In the genomic region with DNA sequence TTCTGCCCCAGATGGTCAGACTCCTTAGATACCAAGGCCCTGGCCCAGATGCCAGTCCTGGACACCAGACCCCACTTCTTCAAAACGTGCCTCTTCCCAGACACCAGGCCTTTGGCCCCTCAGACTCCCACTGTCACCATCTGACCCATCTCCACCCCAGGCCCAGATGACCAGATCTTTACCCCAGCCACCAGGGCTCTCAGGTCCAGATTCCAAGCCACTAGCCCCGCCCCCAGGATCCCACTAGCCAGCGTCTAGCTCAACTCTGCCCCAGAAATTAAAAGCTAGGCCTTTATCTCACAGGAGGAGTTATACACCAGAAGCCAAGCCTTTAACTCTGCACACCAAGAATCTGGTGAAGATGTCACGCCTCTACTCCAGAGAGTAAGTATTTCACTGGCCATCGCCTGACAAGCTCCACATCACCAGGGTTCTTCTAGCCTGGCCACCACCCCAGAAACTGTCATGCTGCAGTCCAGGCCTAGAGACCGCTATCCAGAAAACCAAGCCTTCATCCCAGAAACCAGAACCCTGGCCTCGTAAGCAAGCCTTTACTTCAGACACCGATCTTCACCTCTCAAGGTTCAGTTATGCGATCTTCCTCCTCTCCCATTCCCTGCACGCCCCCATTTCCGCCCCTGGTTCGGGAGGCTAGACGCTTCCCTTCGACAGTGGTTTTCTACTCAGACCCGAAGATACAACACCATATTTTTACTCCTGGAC, we compare ENCODE assay signal across 8 cellular contexts. TPM values are rescaled to one million over a fixed set of nuclear protein-coding genes. Genes with fewer than 3 reads are reported as not detected.
DNase-seq lines count a peak whose midpoint lies in the region; ATAC-seq and TF ChIP-seq lines count a peak whose summit lies in the region.

No MANE protein-coding gene starts in this region.

- no peaks in the 10 kb centered on the region for H3F3A ChIP-seq in PC-3 (ENCODE audit: low read length, unreplicated experiment)

- H3K9me2 ChIP-seq in PC-3 (replicated peaks; ENCODE audit: low read length) = no peaks in the 10 kb centered on the region

- H4K8ac ChIP-seq in neuronal stem cell (ENCODE audit: low read depth, low read length) = peak overlapping the region; percentile 3

- no peak overlapping the region for H3K14ac ChIP-seq in neuronal stem cell (ENCODE audit: low read length)

- no peak for TF ChIP-seq CTCF in PC-3 (conservative IDR thresholded peaks at IDR 0.05; ENCODE audit: low read depth, low read length)
- TF ChIP-seq CTCF in endothelial cell (IDR thresholded peaks at IDR 0.05; ENCODE audit: unreplicated experiment) = no peak

- H3K4me2 ChIP-seq in PC-3 (ENCODE audit: low read length) = peak overlapping the region; percentile 95
- H3K4me2 ChIP-seq in neuronal stem cell (ENCODE audit: insufficient read depth, low read length, poor library complexity, severe bottlenecking) = peak overlapping the region; percentile 85

- peaks cover 14 to 41% (median 33%) of the 10 kb centered on the region in 4 donors for H3K4me1 Mint-ChIP-seq in CD4-positive, alpha-beta memory T cell
- peaks cover 33% of the 10 kb centered on the region for H3K4me1 Mint-ChIP-seq in endothelial cell (ENCODE audit: unreplicated experiment)

- H2BK120ac ChIP-seq in neuronal stem cell (ENCODE audit: low read depth, low read length) = no peak overlapping the region

- H2BK5ac ChIP-seq in neuronal stem cell (ENCODE audit: low read length) = no peak overlapping the region

- H3K4me3 ChIP-seq in CD4-positive, alpha-beta memory T cell (ENCODE audit: low read length in 2 of 2) = peak overlapping the region; percentile 81 to 96
- H3K4me3 ChIP-seq in PC-3 (ENCODE audit: low read length) (peak overlapping the region; percentile 87), neuronal stem cell (ENCODE audit: low read length in 2 of 2) (peak overlapping the region; percentile 89 to 92)

- H3K36me3 Mint-ChIP-seq in CD4-positive, alpha-beta memory T cell = peaks cover 4 to 30% of the 10 kb centered on the region in 2 donors
- H3K36me3 Mint-ChIP-seq in endothelial cell (ENCODE audit: low read depth, unreplicated experiment) = peaks cover 20% of the 10 kb centered on the region

- no peaks in the 10 kb centered on the region for H3K9me3 ChIP-seq in CD4-positive, alpha-beta memory T cell (ENCODE audit: control insufficient read depth in 1 of 2, low read length in 2 of 2)
- H3K9me3 ChIP-seq in PC-3 (ENCODE audit: low read length) = no peaks in the 10 kb centered on the region
- H3K9me3 ChIP-seq in neuronal stem cell (replicated peaks in 1 of 2; ENCODE audit: control insufficient read depth in 2 of 2, insufficient read depth in 1 of 2, low read depth in 1 of 2, low read length in 2 of 2) = no peaks in the 10 kb centered on the region

- POLR2A ChIA-PET in CD4-positive, alpha-beta memory T cell (lab: Charles Lee; ENCODE audit: partially characterized antibody) = interaction anchor here (0.7 to 2.8 kb wide), 20 partner anchors 8 to 816 kb away, joined by 3 to 15 read pairs (median 6); a partner anchor contains a TSS
- POLR2A ChIA-PET in PC-3 (lab: Charles Lee; ENCODE audit: unreplicated experiment) = interaction anchor here (0.5 to 1.8 kb wide), 3 partner anchors 60 to 151 kb away, joined by 3 to 48 read pairs (median 4); no protein-coding TSS in a partner anchor

- H3K79me1 ChIP-seq in neuronal stem cell (ENCODE audit: low read depth, low read length) = peaks cover 41% of the 10 kb centered on the region

- peak overlapping the region; percentile 43; the same call in 1 of the 2 replicates for H2AFZ ChIP-seq in PC-3 (ENCODE audit: low read length)
- peak overlapping the region; percentile 82 for H2AFZ ChIP-seq in neuronal stem cell (ENCODE audit: low read length)

- H3K36me3 ChIP-seq in CD4-positive, alpha-beta memory T cell (ENCODE audit: insufficient read depth, low read length) = peaks cover 26% of the 10 kb centered on the region
- H3K36me3 ChIP-seq in PC-3 (ENCODE audit: low read depth, low read length) (peaks cover 13% of the 10 kb centered on the region; the same call in 1 of the 2 replicates), neuronal stem cell (replicated peaks in 1 of 2; ENCODE audit: control insufficient read depth in 2 of 2, insufficient read depth in 2 of 2, low read length in 2 of 2) (peaks cover 9 to 33% of the 10 kb centered on the region in 2 donors)

- peak overlapping the region; percentile 95 to 99 (median 96) for H3K4me3 Mint-ChIP-seq in CD4-positive, alpha-beta memory T cell
- peak overlapping the region; percentile 100 for H3K4me3 Mint-ChIP-seq in endothelial cell (ENCODE audit: unreplicated experiment)

- H3K4ac ChIP-seq in neuronal stem cell (ENCODE audit: low read length) = no peak overlapping the region

- peak overlapping the region; percentile 92 to 100 (median 99) for H3K27ac Mint-ChIP-seq in CD4-positive, alpha-beta memory T cell
- H3K27ac Mint-ChIP-seq in endothelial cell (ENCODE audit: unreplicated experiment) = peak overlapping the region; percentile 100

- peak overlapping the region; percentile 94 for H3K27ac ChIP-seq in CD4-positive, alpha-beta memory T cell (ENCODE audit: low read depth, low read length)
- no peak overlapping the region for H3K27ac ChIP-seq in PC-3 (ENCODE audit: low read length)
- no peak overlapping the region for H3K27ac ChIP-seq in neuronal stem cell (replicated peaks; ENCODE audit: low read length)

- H3K27me3 ChIP-seq in CD4-positive, alpha-beta memory T cell (ENCODE audit: insufficient read depth, low read length) = no peaks in the 10 kb centered on the region
- H3K27me3 ChIP-seq in PC-3 (ENCODE audit: low read length) (no peaks in the 10 kb centered on the region), neuronal stem cell (ENCODE audit: control insufficient read depth in 3 of 3, insufficient read depth in 3 of 3, low read depth in 1 of 3, low read length in 3 of 3) (no peaks in the 10 kb centered on the region)

- BruUV-seq in PC-3 (replicated peaks; lab: Mats Ljungman, UMichigan) = TSS peak; percentile 85

- H2BK15ac ChIP-seq in neuronal stem cell (ENCODE audit: low read length) = no peak overlapping the region

- ATAC-seq in PC-3 (no peak), GM21360 (IDR thresholded peaks at IDR 0.05; ENCODE audit: unreplicated experiment) (no peak), HG03565 (IDR thresholded peaks at IDR 0.05; ENCODE audit: unreplicated experiment) (no peak)

- H3K23ac ChIP-seq in neuronal stem cell (ENCODE audit: low read depth, low read length, poor library complexity) = peak overlapping the region; percentile 6

- H2BK12ac ChIP-seq in neuronal stem cell (ENCODE audit: low read length) = no peak overlapping the region

- peaks cover 57% of the 10 kb centered on the region for H3K79me2 ChIP-seq in PC-3 (ENCODE audit: low read length)

- peaks cover 31% of the 10 kb centered on the region for H3K4me1 ChIP-seq in CD4-positive, alpha-beta memory T cell (ENCODE audit: insufficient read depth, low read length)
- H3K4me1 ChIP-seq in PC-3 (ENCODE audit: insufficient read depth, low read length) = peaks cover 15% of the 10 kb centered on the region
- peaks cover 8 to 12% of the 10 kb centered on the region in 2 donors for H3K4me1 ChIP-seq in neuronal stem cell (ENCODE audit: control insufficient read depth in 2 of 2, insufficient read depth in 1 of 2, low read depth in 1 of 2, low read length in 2 of 2)

- no peaks in the 10 kb centered on the region for H3K27me3 Mint-ChIP-seq in CD4-positive, alpha-beta memory T cell
- H3K27me3 Mint-ChIP-seq in endothelial cell (ENCODE audit: unreplicated experiment) = peaks cover 18% of the 10 kb centered on the region

- H4K20me1 ChIP-seq in PC-3 (ENCODE audit: low read length) = no peaks in the 10 kb centered on the region

- intact Hi-C loops in CD4-positive, alpha-beta memory T cell (cut with micrococcal nuclease) = loop anchor here (1.0 to 5.0 kb wide), 3 partner anchors 9 to 294 kb away; a partner anchor contains a TSS
- intact Hi-C loops in PC-3 (cut with micrococcal nuclease) = no loop called here

- H4K91ac ChIP-seq in neuronal stem cell (ENCODE audit: low read depth, low read length, poor library complexity) = no peak overlapping the region

- CTCF ChIA-PET in CD4-positive, alpha-beta memory T cell (lab: Charles Lee; ENCODE audit: partially characterized antibody) = interaction anchor here (0.6 to 2.2 kb wide), 8 partner anchors 9 to 374 kb away, joined by 3 to 7 read pairs (median 4); a partner anchor contains a TSS
- CTCF ChIA-PET in PC-3 (lab: Charles Lee) = interaction anchor here (0.8 to 1.3 kb wide), 3 partner anchors 31 to 60 kb away, joined by 3 to 14 read pairs (median 3); a partner anchor contains a TSS

- H3K18ac ChIP-seq in neuronal stem cell (ENCODE audit: low read length) = no peak overlapping the region

- peak in 1 of 5 donors; percentile 35 for DNase-seq in CD4-positive, alpha-beta memory T cell
- DNase-seq in PC-3 (no peak), endothelial cell (ENCODE audit: low spot score) (no peak), neuronal stem cell (ENCODE audit: low spot score) (no peak), AG08396 (ENCODE audit: low spot score) (no peak), NCI-H2196 (lab: John Stamatoyannopoulos, UW; ENCODE audit: unreplicated experiment) (no peak)

- peak overlapping the region; percentile 48 for H2AK5ac ChIP-seq in neuronal stem cell (ENCODE audit: low read depth, low read length)

- H3K9ac ChIP-seq in PC-3 (ENCODE audit: low read length) (peak overlapping the region; percentile 89), neuronal stem cell (ENCODE audit: low read depth, low read length, poor library complexity) (peak overlapping the region; percentile 96)

- H3K9me3 Mint-ChIP-seq in CD4-positive, alpha-beta memory T cell = peaks cover 0 to 3% (median 0%) of the 10 kb centered on the region in 8 donors
- no peaks in the 10 kb centered on the region for H3K9me3 Mint-ChIP-seq in endothelial cell (ENCODE audit: unreplicated experiment)

- no CpG with 5 or more reads among the region's 15 CpGs for WGBS in neuronal stem cell (ENCODE audit: extremely low coverage in 2 of 2, insufficient read length in 2 of 2, insufficient replicate concordance in 1 of 2), 2 donors

RNA-seq across cellular contexts. Expression of a gene that starts 0.6 kb away (rescaled TPM):
- 10 to 100 TPM; 75.6 to 77.2 TPM for total RNA-seq in CD4-positive, alpha-beta memory T cell
- polyA plus RNA-seq in CD4-positive, alpha-beta memory T cell = 1 to 10 TPM; 5.4 to 9.6 TPM
- 81.1 and 84.4 TPM in 2 replicates for total RNA-seq in PC-3 (2014; rRNA removed)
- total RNA-seq in endothelial cell (ENCODE audit: unreplicated experiment) = 46.1 TPM
- 25.9 TPM for polyA plus RNA-seq in neuronal stem cell (2013, experiment 1 of 2)
- polyA plus RNA-seq in neuronal stem cell (2013, experiment 2 of 2) = 24.7 TPM

RNA-seq across cellular contexts. Expression of a gene that starts 0.8 kb away (rescaled TPM):
- 100 to 1,000 TPM; 120 to 144 TPM for total RNA-seq in CD4-positive, alpha-beta memory T cell
- 100 to 1,000 TPM; 127 to 279 TPM for polyA plus RNA-seq in CD4-positive, alpha-beta memory T cell
- 101 and 141 TPM in 2 replicates for total RNA-seq in PC-3 (2014; rRNA removed)
- total RNA-seq in endothelial cell (ENCODE audit: unreplicated experiment) = 122 TPM
- polyA plus RNA-seq in neuronal stem cell (2013, experiment 1 of 2) = 591 TPM
- polyA plus RNA-seq in neuronal stem cell (2013, experiment 2 of 2) = 612 TPM

RNA-seq across cellular contexts. Expression of a gene that starts 4.8 kb away (rescaled TPM):
- total RNA-seq in CD4-positive, alpha-beta memory T cell = 1 to 10 TPM; 5.7 to 6.4 TPM
- polyA plus RNA-seq in CD4-positive, alpha-beta memory T cell = 1 to 10 TPM in 1 of 2 donors, under 1 TPM in 1; 0.96 to 1.2 TPM
- total RNA-seq in PC-3 (2014; rRNA removed) (not detected in 2 replicates), endothelial cell (ENCODE audit: unreplicated experiment) (not detected)
- polyA plus RNA-seq in neuronal stem cell (2013, experiment 1 of 2) = not detected
- polyA plus RNA-seq in neuronal stem cell (2013, experiment 2 of 2) = not detected

RNA-seq across cellular contexts. Expression of a gene that starts 8.2 kb away (rescaled TPM):
- 100 to 1,000 TPM; 219 to 220 TPM for total RNA-seq in CD4-positive, alpha-beta memory T cell
- 10 to 100 TPM; 73.1 to 88.8 TPM for polyA plus RNA-seq in CD4-positive, alpha-beta memory T cell
- 133 and 149 TPM in 2 replicates for total RNA-seq in PC-3 (2014; rRNA removed)
- 42.2 TPM for total RNA-seq in endothelial cell (ENCODE audit: unreplicated experiment)
- polyA plus RNA-seq in neuronal stem cell (2013, experiment 1 of 2) = 15.8 TPM
- 14.9 TPM for polyA plus RNA-seq in neuronal stem cell (2013, experiment 2 of 2)

RNA-seq across cellular contexts. Expression of a gene that starts 33.1 kb away (rescaled TPM):
- under 1 TPM; 0.15 to 0.19 TPM for total RNA-seq in CD4-positive, alpha-beta memory T cell
- under 1 TPM in 1 of 2 donors, not detected in 1; 0.07 TPM for polyA plus RNA-seq in CD4-positive, alpha-beta memory T cell
- 16.6 and 25.4 TPM in 2 replicates for total RNA-seq in PC-3 (2014; rRNA removed)
- total RNA-seq in endothelial cell (ENCODE audit: unreplicated experiment) = 9.3 TPM
- 13.7 TPM for polyA plus RNA-seq in neuronal stem cell (2013, experiment 1 of 2)
- 14.1 TPM for polyA plus RNA-seq in neuronal stem cell (2013, experiment 2 of 2)
